Comparison of ENCODE assay signal across 6 cellular contexts in genomic region chr19:49150944-49151243, GRCh38. TPM values are rescaled to one million over a fixed set of nuclear protein-coding genes. Genes with fewer than 3 reads are reported as not detected.
DNase-seq lines count a peak whose midpoint lies in the region; ATAC-seq and TF ChIP-seq lines count a peak whose summit lies in the region.

No MANE protein-coding gene starts in this region.

- H3K27ac ChIP-seq in left ventricle myocardium inferior (replicated peaks) (peak overlapping the region; percentile 95), vagina (peak overlapping the region; percentile 66)

- TF ChIP-seq POLR2A in vagina (IDR thresholded peaks at IDR 0.05): no peak
- no peak for TF ChIP-seq POLR2A in erythroblast (IDR thresholded peaks at IDR 0.05; ENCODE audit: low read length)

- ATAC-seq in GM21576 (IDR thresholded peaks at IDR 0.05; ENCODE audit: unreplicated experiment): no peak

- no peaks in the 10 kb centered on the region for H3K36me3 ChIP-seq in left ventricle myocardium inferior
- no peaks in the 10 kb centered on the region for H3K36me3 ChIP-seq in vagina

- DNase-seq in left ventricle myocardium inferior: no peak
- no peak for DNase-seq in cardiac septum (ENCODE audit: low spot score)
- DNase-seq in iPS-NIHi7 (ENCODE audit: extremely low spot score): peak; percentile 6
- DNase-seq in vagina (ENCODE audit: extremely low spot score in 2 of 2): no peak
- no peak for DNase-seq in erythroblast (lab: John Stamatoyannopoulos, UW)

- H3K4me3 ChIP-seq in left ventricle myocardium inferior (peak overlapping the region; percentile 80), vagina (peak overlapping the region; percentile 55 to 84)

- H3K27me3 ChIP-seq in left ventricle myocardium inferior (ENCODE audit: low read depth) (no peaks in the 10 kb centered on the region), vagina (no peaks in the 10 kb centered on the region)

- H3K9me3 ChIP-seq in left ventricle myocardium inferior (replicated peaks) (no peaks in the 10 kb centered on the region), vagina (no peaks in the 10 kb centered on the region)

- intact Hi-C loops in left ventricle myocardium inferior (cut with micrococcal nuclease): no loop called here
- intact Hi-C loops in cardiac septum (cut with DNase I): loop anchor here (2.0 kb wide), 1 partner anchor 32 kb away; the partner anchor contains the start of genes C19orf73 and PPFIA3
- intact Hi-C loops in vagina (cut with DNase I): no loop called here

- peaks cover 71% of the 10 kb centered on the region for H3K4me1 ChIP-seq in left ventricle myocardium inferior
- H3K4me1 ChIP-seq in vagina: peaks cover 45% of the 10 kb centered on the region

- TF ChIP-seq CTCF in left ventricle myocardium inferior (IDR thresholded peaks at IDR 0.05; ENCODE audit: borderline replicate concordance) (no peak), vagina (IDR thresholded peaks at IDR 0.05) (no peak)

RNA-seq across cellular contexts. Expression of gene HRC, which starts 4.3 kb away (rescaled TPM):
- 1,040 TPM for total RNA-seq in left ventricle myocardium inferior
- 907 TPM for total RNA-seq in cardiac septum
- 0.25 TPM for total RNA-seq in vagina

RNA-seq across cellular contexts. Expression of gene TRPM4, which starts 6.7 kb away (rescaled TPM):
- total RNA-seq in left ventricle myocardium inferior: 31.5 TPM
- total RNA-seq in cardiac septum: 44.1 TPM
- total RNA-seq in vagina: 22.8 TPM

RNA-seq across cellular contexts. Expression of gene PPFIA3, which starts 31.6 kb away (rescaled TPM):
- total RNA-seq in left ventricle myocardium inferior (5.7 TPM), cardiac septum (10.1 TPM), vagina (4.7 TPM)

RNA-seq across cellular contexts. Expression of gene C19orf73, which starts 32.0 kb away (rescaled TPM):
- total RNA-seq in left ventricle myocardium inferior (1.6 TPM), cardiac septum (1.0 TPM), vagina (not detected)

RNA-seq across cellular contexts. Expression of gene LIN7B, which starts 36.7 kb away (rescaled TPM):
- total RNA-seq in left ventricle myocardium inferior (23.4 TPM), cardiac septum (24.7 TPM), vagina (23.8 TPM)

Comparison
In these comparisons a context has a peak if more than half of its experiments do, and no peak if none do; other contexts are left out.
1. RNA of gene HRC, which starts 4.3 kb away (total RNA-seq): 1,040 TPM in left ventricle myocardium inferior (single experiment) and 907 TPM in cardiac septum (single experiment); 0.25 TPM in vagina (single experiment); every median in the first group is over 100 times any median in the second.